Comparison of ENCODE assay signal across 1 cellular context in genomic region chr22:23849009-23850006, GRCh38.
TF ChIP-seq lines count a peak whose summit lies in the region.

No MANE protein-coding gene starts in this region.

TF ChIP-seq in HEK293, 187 proteins besides CTCF, POLR2A, EP300 and RAD21 (continued from another document and continues in another):
- TF ChIP-seq WT1 (tag by site-specific recombination; IDR thresholded peaks at IDR 0.05) (no peak), ZNF791 (tag by site-specific recombination; IDR thresholded peaks at IDR 0.05) (no peak), ZBTB6 (tag by site-specific recombination; IDR thresholded peaks at IDR 0.05) (no peak), ZNF37A (tag by site-specific recombination; IDR thresholded peaks at IDR 0.05) (no peak), GLIS2 (tag by site-specific recombination; IDR thresholded peaks at IDR 0.05) (peak; percentile 52), ZNF121 (tag by site-specific recombination; IDR thresholded peaks at IDR 0.05) (0 out of 2 replicates have a peak, but pooled peaks have one; percentile 9), PATZ1 (tag by site-specific recombination; IDR thresholded peaks at IDR 0.05) (peak; percentile 70), ZNF76 (tag by site-specific recombination; IDR thresholded peaks at IDR 0.05; ENCODE audit: borderline replicate concordance, low read depth) (peak; percentile 47; the same call in 1 of the 2 replicates), BCL11B (tag by site-specific recombination; IDR thresholded peaks at IDR 0.05; ENCODE audit: low read depth) (no peak), ZNF157 (tag by site-specific recombination; IDR thresholded peaks at IDR 0.05) (no peak), ZNF239 (tag by site-specific recombination; IDR thresholded peaks at IDR 0.05) (no peak), KLF10 (tag by site-specific recombination; IDR thresholded peaks at IDR 0.05) (peak; percentile 72; the same call in 1 of the 2 replicates), ZFP3 (tag by site-specific recombination; IDR thresholded peaks at IDR 0.05; ENCODE audit: low read depth) (no peak), ZNF341 (tag by site-specific recombination; IDR thresholded peaks at IDR 0.05; ENCODE audit: low read depth) (no peak), ZNF155 (tag by site-specific recombination; IDR thresholded peaks at IDR 0.05) (no peak), ZNF837 (tag by site-specific recombination; IDR thresholded peaks at IDR 0.05) (no peak), ZNF792 (tag by site-specific recombination; IDR thresholded peaks at IDR 0.05) (no peak), ZNF692 (tag by site-specific recombination; IDR thresholded peaks at IDR 0.05) (peak; percentile 44), PRDM4 (tag by site-specific recombination; IDR thresholded peaks at IDR 0.05) (no peak), KLF9 (tag by site-specific recombination; IDR thresholded peaks at IDR 0.05; ENCODE audit: low read depth) (peak; percentile 73), YY1 (tag by site-specific recombination; IDR thresholded peaks at IDR 0.05) (no peak), MEIS1 (CRISPR knock-in tag; IDR thresholded peaks at IDR 0.05; ENCODE audit: borderline replicate concordance) (no peak), ZNF214 (tag by site-specific recombination; IDR thresholded peaks at IDR 0.05; ENCODE audit: borderline replicate concordance) (no peak), ZFP41 (tag by site-specific recombination; IDR thresholded peaks at IDR 0.05; ENCODE audit: borderline replicate concordance) (no peak), ZBTB48 (tag by site-specific recombination; IDR thresholded peaks at IDR 0.05) (no peak), ZIC2 (tag by site-specific recombination; IDR thresholded peaks at IDR 0.05) (peak; percentile 39; the same call in 1 of the 2 replicates), ZSCAN4 (tag by site-specific recombination; IDR thresholded peaks at IDR 0.05) (no peak), ZNF521 (tag by site-specific recombination; IDR thresholded peaks at IDR 0.05) (no peak), KLF8 (tag by site-specific recombination; IDR thresholded peaks at IDR 0.05) (peak; percentile 74), ZSCAN16 (tag by site-specific recombination; IDR thresholded peaks at IDR 0.05) (no peak), ZNF391 (tag by site-specific recombination; IDR thresholded peaks at IDR 0.05; ENCODE audit: borderline replicate concordance, low read depth) (no peak; the same call in 1 of the 2 replicates), ZBTB49 (tag by site-specific recombination; IDR thresholded peaks at IDR 0.05; ENCODE audit: low read depth) (no peak), ZBTB17 (tag by site-specific recombination; IDR thresholded peaks at IDR 0.05) (peak; percentile 89), ZNF10 (tag by site-specific recombination; IDR thresholded peaks at IDR 0.05) (no peak), ZNF670 (tag by site-specific recombination; IDR thresholded peaks at IDR 0.05; ENCODE audit: low read depth) (no peak)
- TF ChIP-seq, protein P1, sequence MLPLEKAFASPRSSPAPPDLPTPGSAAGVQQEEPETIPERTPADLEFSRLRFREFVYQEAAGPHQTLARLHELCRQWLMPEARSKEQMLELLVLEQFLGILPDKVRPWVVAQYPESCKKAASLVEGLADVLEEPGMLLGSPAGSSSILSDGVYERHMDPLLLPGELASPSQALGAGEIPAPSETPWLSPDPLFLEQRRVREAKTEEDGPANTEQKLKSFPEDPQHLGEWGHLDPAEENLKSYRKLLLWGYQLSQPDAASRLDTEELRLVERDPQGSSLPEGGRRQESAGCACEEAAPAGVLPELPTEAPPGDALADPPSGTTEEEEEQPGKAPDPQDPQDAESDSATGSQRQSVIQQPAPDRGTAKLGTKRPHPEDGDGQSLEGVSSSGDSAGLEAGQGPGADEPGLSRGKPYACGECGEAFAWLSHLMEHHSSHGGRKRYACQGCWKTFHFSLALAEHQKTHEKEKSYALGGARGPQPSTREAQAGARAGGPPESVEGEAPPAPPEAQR (tag by site-specific recombination; IDR thresholded peaks at IDR 0.05), result no peak
- TF ChIP-seq, protein P2, sequence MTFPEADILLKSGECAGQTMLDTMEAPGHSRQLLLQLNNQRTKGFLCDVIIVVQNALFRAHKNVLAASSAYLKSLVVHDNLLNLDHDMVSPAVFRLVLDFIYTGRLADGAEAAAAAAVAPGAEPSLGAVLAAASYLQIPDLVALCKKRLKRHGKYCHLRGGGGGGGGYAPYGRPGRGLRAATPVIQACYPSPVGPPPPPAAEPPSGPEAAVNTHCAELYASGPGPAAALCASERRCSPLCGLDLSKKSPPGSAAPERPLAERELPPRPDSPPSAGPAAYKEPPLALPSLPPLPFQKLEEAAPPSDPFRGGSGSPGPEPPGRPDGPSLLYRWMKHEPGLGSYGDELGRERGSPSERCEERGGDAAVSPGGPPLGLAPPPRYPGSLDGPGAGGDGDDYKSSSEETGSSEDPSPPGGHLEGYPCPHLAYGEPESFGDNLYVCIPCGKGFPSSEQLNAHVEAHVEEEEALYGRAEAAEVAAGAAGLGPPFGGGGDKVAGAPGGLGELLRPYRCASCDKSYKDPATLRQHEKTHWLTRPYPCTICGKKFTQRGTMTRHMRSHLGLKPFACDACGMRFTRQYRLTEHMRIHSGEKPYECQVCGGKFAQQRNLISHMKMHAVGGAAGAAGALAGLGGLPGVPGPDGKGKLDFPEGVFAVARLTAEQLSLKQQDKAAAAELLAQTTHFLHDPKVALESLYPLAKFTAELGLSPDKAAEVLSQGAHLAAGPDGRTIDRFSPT (tag by site-specific recombination; IDR thresholded peaks at IDR 0.05), result peak; percentile 67; the same call in 1 of the 2 replicates
- TF ChIP-seq, protein P3, sequence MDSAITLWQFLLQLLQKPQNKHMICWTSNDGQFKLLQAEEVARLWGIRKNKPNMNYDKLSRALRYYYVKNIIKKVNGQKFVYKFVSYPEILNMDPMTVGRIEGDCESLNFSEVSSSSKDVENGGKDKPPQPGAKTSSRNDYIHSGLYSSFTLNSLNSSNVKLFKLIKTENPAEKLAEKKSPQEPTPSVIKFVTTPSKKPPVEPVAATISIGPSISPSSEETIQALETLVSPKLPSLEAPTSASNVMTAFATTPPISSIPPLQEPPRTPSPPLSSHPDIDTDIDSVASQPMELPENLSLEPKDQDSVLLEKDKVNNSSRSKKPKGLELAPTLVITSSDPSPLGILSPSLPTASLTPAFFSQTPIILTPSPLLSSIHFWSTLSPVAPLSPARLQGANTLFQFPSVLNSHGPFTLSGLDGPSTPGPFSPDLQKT (IDR thresholded peaks at IDR 0.05; ENCODE audit: borderline replicate concordance, low read depth, low read length), result no peak
- TF ChIP-seq, protein P4, sequence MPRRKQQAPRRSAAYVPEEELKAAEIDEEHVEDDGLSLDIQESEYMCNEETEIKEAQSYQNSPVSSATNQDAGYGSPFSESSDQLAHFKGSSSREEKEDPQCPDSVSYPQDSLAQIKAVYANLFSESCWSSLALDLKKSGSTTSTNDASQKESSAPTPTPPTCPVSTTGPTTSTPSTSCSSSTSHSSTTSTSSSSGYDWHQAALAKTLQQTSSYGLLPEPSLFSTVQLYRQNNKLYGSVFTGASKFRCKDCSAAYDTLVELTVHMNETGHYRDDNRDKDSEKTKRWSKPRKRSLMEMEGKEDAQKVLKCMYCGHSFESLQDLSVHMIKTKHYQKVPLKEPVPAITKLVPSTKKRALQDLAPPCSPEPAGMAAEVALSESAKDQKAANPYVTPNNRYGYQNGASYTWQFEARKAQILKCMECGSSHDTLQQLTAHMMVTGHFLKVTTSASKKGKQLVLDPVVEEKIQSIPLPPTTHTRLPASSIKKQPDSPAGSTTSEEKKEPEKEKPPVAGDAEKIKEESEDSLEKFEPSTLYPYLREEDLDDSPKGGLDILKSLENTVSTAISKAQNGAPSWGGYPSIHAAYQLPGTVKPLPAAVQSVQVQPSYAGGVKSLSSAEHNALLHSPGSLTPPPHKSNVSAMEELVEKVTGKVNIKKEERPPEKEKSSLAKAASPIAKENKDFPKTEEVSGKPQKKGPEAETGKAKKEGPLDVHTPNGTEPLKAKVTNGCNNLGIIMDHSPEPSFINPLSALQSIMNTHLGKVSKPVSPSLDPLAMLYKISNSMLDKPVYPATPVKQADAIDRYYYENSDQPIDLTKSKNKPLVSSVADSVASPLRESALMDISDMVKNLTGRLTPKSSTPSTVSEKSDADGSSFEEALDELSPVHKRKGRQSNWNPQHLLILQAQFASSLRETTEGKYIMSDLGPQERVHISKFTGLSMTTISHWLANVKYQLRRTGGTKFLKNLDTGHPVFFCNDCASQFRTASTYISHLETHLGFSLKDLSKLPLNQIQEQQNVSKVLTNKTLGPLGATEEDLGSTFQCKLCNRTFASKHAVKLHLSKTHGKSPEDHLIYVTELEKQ (tag by site-specific recombination; IDR thresholded peaks at IDR 0.05; ENCODE audit: borderline replicate concordance), result no peak
